ENCODE assay signal across 10 cellular contexts in the genomic region with DNA sequence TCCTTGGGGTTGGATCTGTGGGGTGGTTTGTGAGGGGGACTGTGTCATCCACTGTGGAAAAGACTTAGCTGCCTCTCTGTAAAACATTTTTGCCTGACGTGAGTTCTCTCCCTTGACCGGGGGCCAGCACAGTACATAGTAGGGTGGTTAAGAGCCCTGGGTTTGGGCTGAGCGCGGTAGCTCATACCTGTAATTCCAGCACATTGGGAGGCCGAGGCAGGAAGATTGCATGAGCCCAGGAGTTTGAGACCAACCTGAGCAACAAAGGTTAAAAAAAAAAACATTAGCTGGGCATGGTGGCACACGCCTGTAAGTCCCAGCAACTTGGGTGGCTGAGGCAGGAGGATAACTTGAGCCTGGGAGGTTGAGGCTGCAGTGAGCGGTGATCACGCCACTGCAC.
A peak's percentile ranks its signal among the peaks of the same experiment; 100 is the strongest.
DNase-seq lines count a peak whose midpoint lies in the region; ATAC-seq and TF ChIP-seq lines count a peak whose summit lies in the region.
"Had no signal": no experiment of that assay in that cellular context is flagged by ENCODE, and none has a peak within 500 bp of the region (broad histone marks: within the 10 kb centered on the region; RNA-seq: fewer than 3 reads in every experiment).

No MANE protein-coding gene starts in this region.

- H3K4me1 ChIP-seq in breast epithelium (peaks cover 17 to 40% of the 10 kb centered on the region in 2 donors), upper lobe of right lung (peaks cover 72% of the 10 kb centered on the region)
- peaks cover 20 to 37% of the 10 kb centered on the region in 2 donors for H3K4me1 ChIP-seq in naive thymus-derived CD4-positive, alpha-beta T cell (ENCODE audit: control insufficient read depth in 2 of 2, insufficient read depth in 2 of 2, low read length in 2 of 2)

- no peak for DNase-seq in breast epithelium (ENCODE audit: low spot score in 2 of 2)
- DNase-seq in MCF 10A (ENCODE audit: unreplicated experiment), result no peak
- DNase-seq in naive thymus-derived CD4-positive, alpha-beta T cell, result no peak
- peak; percentile 31 for DNase-seq in upper lobe of right lung
- DNase-seq in medulla oblongata (ENCODE audit: extremely low spot score), result no peak
- DNase-seq: NCI-H1436, SHP77 treated with DMSO at 0.1 percent for 48 hours had no signal

- ATAC-seq in naive thymus-derived CD4-positive, alpha-beta T cell, result no peak
- ATAC-seq in upper lobe of right lung (no peak), HG03378 (IDR thresholded peaks at IDR 0.05; ENCODE audit: unreplicated experiment) (no peak), HG03097 (IDR thresholded peaks at IDR 0.05; ENCODE audit: low FRiP score, unreplicated experiment) (no peak)

- H3K27me3 ChIP-seq in breast epithelium (no peaks in the 10 kb centered on the region), upper lobe of right lung (no peaks in the 10 kb centered on the region)
- no peaks in the 10 kb centered on the region for H3K27me3 ChIP-seq in naive thymus-derived CD4-positive, alpha-beta T cell (ENCODE audit: control insufficient read depth in 2 of 2, insufficient read depth in 2 of 2, low read length in 2 of 2)

- TF ChIP-seq CTCF in breast epithelium (IDR thresholded peaks at IDR 0.05) (no peak), MCF 10A (IDR thresholded peaks at IDR 0.05; ENCODE audit: unreplicated experiment) (no peak), upper lobe of right lung (IDR thresholded peaks at IDR 0.05) (no peak)

- no peaks in the 10 kb centered on the region for H3K9me3 ChIP-seq in breast epithelium
- H3K9me3 ChIP-seq in naive thymus-derived CD4-positive, alpha-beta T cell (ENCODE audit: control insufficient read depth in 2 of 3, low read length in 3 of 3), result no peaks in the 10 kb centered on the region
- H3K9me3 ChIP-seq in upper lobe of right lung, result no peaks in the 10 kb centered on the region

- no TSS peak for BruUV-seq in MCF 10A (replicated peaks; lab: Mats Ljungman, UMichigan)

- no peaks in the 10 kb centered on the region for H3K36me3 ChIP-seq in breast epithelium
- no peaks in the 10 kb centered on the region for H3K36me3 ChIP-seq in naive thymus-derived CD4-positive, alpha-beta T cell (ENCODE audit: control insufficient read depth in 2 of 3, insufficient read depth in 3 of 3, low read length in 3 of 3)
- H3K36me3 ChIP-seq in upper lobe of right lung, result no peaks in the 10 kb centered on the region

- H3K27ac Mint-ChIP-seq in MCF 10A (ENCODE audit: low read depth, unreplicated experiment), result no peak overlapping the region
- H3K27ac Mint-ChIP-seq in naive thymus-derived CD4-positive, alpha-beta T cell, result peak overlapping the region; percentile 11 to 98 (median 92)

- H3K27ac ChIP-seq in breast epithelium, result peak overlapping the region; percentile 99 to 100
- peak overlapping the region; percentile 100 for H3K27ac ChIP-seq in cingulate gyrus (ENCODE audit: low read depth, low read length)
- peak overlapping the region; percentile 92 for H3K27ac ChIP-seq in naive thymus-derived CD4-positive, alpha-beta T cell (ENCODE audit: low read depth, low read length)
- peak overlapping the region; percentile 98 for H3K27ac ChIP-seq in upper lobe of right lung

- CTCF ChIA-PET in MCF 10A (lab: Yijun Ruan, JAX), result interaction anchor here (0.7 to 6.9 kb wide), 5 partner anchors 14 to 57 kb away, joined by 3 to 47 read pairs (median 3); no protein-coding TSS in a partner anchor
- CTCF ChIA-PET in naive thymus-derived CD4-positive, alpha-beta T cell (lab: Charles Lee), result interaction anchor here (0.6 to 1.0 kb wide), 2 partner anchors 8 to 19 kb away, joined by 3 read pairs; no protein-coding TSS in a partner anchor

- H3K4me3 Mint-ChIP-seq in MCF 10A (ENCODE audit: unreplicated experiment), result no peak overlapping the region
- H3K4me3 Mint-ChIP-seq in naive thymus-derived CD4-positive, alpha-beta T cell, result peak overlapping the region in 9 of 10 donors; percentile 20 to 95 (median 85)

- no peaks in the 10 kb centered on the region for H3K27me3 Mint-ChIP-seq in MCF 10A (ENCODE audit: insufficient read depth, unreplicated experiment)
- no peaks in the 10 kb centered on the region for H3K27me3 Mint-ChIP-seq in naive thymus-derived CD4-positive, alpha-beta T cell

- H3K9me3 Mint-ChIP-seq in MCF 10A (ENCODE audit: unreplicated experiment), result no peaks in the 10 kb centered on the region
- H3K9me3 Mint-ChIP-seq in naive thymus-derived CD4-positive, alpha-beta T cell, result peaks cover 0 to 2% (median 0%) of the 10 kb centered on the region in 11 donors

- peaks cover 18% of the 10 kb centered on the region for H3K4me1 Mint-ChIP-seq in MCF 10A (ENCODE audit: insufficient read depth, unreplicated experiment)
- H3K4me1 Mint-ChIP-seq in naive thymus-derived CD4-positive, alpha-beta T cell, result peaks cover 21 to 78% (median 59%) of the 10 kb centered on the region in 7 donors

- intact Hi-C loops in breast epithelium (cut with DNase I; ENCODE audit: low total_unique reads) (no loop called here), MCF 10A (cut with micrococcal nuclease) (no loop called here), upper lobe of right lung (cut with DNase I) (no loop called here)
- intact Hi-C loops in naive thymus-derived CD4-positive, alpha-beta T cell (cut with micrococcal nuclease), result loop anchor here (2.0 to 5.0 kb wide), 3 partner anchors 15 to 246 kb away; partner anchors contain the start of gene GTSE1 (in 2 of the 2)

- no peak for TF ChIP-seq POLR2A in breast epithelium (IDR thresholded peaks at IDR 0.05)

- H3K36me3 Mint-ChIP-seq in MCF 10A (ENCODE audit: insufficient read depth, unreplicated experiment), result peaks cover 21% of the 10 kb centered on the region
- H3K36me3 Mint-ChIP-seq in naive thymus-derived CD4-positive, alpha-beta T cell, result peaks cover 0 to 3% (median 0%) of the 10 kb centered on the region in 5 donors

- POLR2A ChIA-PET in MCF 10A (lab: Yijun Ruan, JAX), result interaction anchor here (9.3 to 25.5 kb wide), 6 partner anchors 8 to 39 kb away, joined by 128 to 1278 read pairs (median 494); no protein-coding TSS in a partner anchor
- POLR2A ChIA-PET in naive thymus-derived CD4-positive, alpha-beta T cell (lab: Charles Lee), result interaction anchor here (0.5 to 6.8 kb wide), 5 partner anchors 9 to 202 kb away, joined by 3 to 104 read pairs (median 46); no protein-coding TSS in a partner anchor

- H3K4me3 ChIP-seq in breast epithelium, result no peak overlapping the region
- no peak overlapping the region for H3K4me3 ChIP-seq in naive thymus-derived CD4-positive, alpha-beta T cell (ENCODE audit: low read length)
- no peak overlapping the region for H3K4me3 ChIP-seq in upper lobe of right lung

Comparison
In these comparisons a context has a peak if more than half of its experiments do, and no peak if none do; other contexts are left out.
1. intact Hi-C loops: an anchor here in naive thymus-derived CD4-positive, alpha-beta T cell (2.0 to 5.0 kb wide); none called in breast epithelium, MCF 10A and upper lobe of right lung.